14 cellular contexts compared by ENCODE assay signal in genomic region chr22:32281092-32281491, GRCh38. TPM values are rescaled to one million over a fixed set of nuclear protein-coding genes. Genes with fewer than 3 reads are reported as not detected.
DNase-seq lines count a peak whose midpoint lies in the region; ATAC-seq and TF ChIP-seq lines count a peak whose summit lies in the region.
"Had no signal": no experiment of that assay in that cellular context is flagged by ENCODE, and none has a peak within 500 bp of the region (broad histone marks: within the 10 kb centered on the region; RNA-seq: fewer than 3 reads in every experiment).

No MANE protein-coding gene starts in this region.

- no peak overlapping the region for H4K91ac ChIP-seq in neuronal stem cell (ENCODE audit: low read depth, low read length, poor library complexity)

- no peak overlapping the region for H2BK15ac ChIP-seq in neuronal stem cell (ENCODE audit: low read length)

- DNase-seq in EH (ENCODE audit: low read depth), result peak; percentile 56
- peak; percentile 57 for DNase-seq in M059J (ENCODE audit: low read depth)
- DNase-seq in chondrocyte (ENCODE audit: low spot score), result no peak
- no peak for DNase-seq in neuronal stem cell (ENCODE audit: low spot score)
- no peak for DNase-seq in HuH-7 (ENCODE audit: low spot score)
- DNase-seq in dedifferentiated amniotic fluid mesenchymal stem cell (ENCODE audit: extremely low spot score), result no peak
- no peak for DNase-seq in SIG-M5 (lab: John Stamatoyannopoulos, UW)
- DNase-seq: activated naive CD4-positive, alpha-beta T cell treated with anti-CD3 and anti-CD28 coated beads for 36 hours; CD4-positive, alpha-beta memory T cell; SHP77 treated with DMSO at 0.1 percent for 48 hours; sigmoid colon had no signal

- H2BK12ac ChIP-seq in neuronal stem cell (ENCODE audit: low read length), result no peak overlapping the region

- no CpG with 5 or more reads among the region's 10 CpGs for WGBS in neuronal stem cell (ENCODE audit: extremely low coverage in 2 of 2, insufficient read length in 2 of 2, insufficient replicate concordance in 1 of 2), 2 donors

- no peak overlapping the region for H3K9ac ChIP-seq in neuronal stem cell (ENCODE audit: low read depth, low read length, poor library complexity)

- peaks cover 16% of the 10 kb centered on the region for H3K4me1 Mint-ChIP-seq in chondrocyte (ENCODE audit: low read depth)
- H3K4me1 Mint-ChIP-seq: CD4-positive, alpha-beta memory T cell had no signal

- no peak overlapping the region for H3K4me2 ChIP-seq in neuronal stem cell (ENCODE audit: insufficient read depth, low read length, poor library complexity, severe bottlenecking)

- H3K27ac ChIP-seq in neuronal stem cell (replicated peaks; ENCODE audit: low read length), result no peak overlapping the region
- H3K27ac ChIP-seq: sigmoid colon had no signal

- no peak overlapping the region for H4K8ac ChIP-seq in neuronal stem cell (ENCODE audit: low read depth, low read length)

- no peak overlapping the region for H3K23ac ChIP-seq in neuronal stem cell (ENCODE audit: low read depth, low read length, poor library complexity)

- H3K27me3 ChIP-seq in neuronal stem cell (ENCODE audit: control insufficient read depth in 3 of 3, insufficient read depth in 3 of 3, low read depth in 1 of 3, low read length in 3 of 3), result no peaks in the 10 kb centered on the region

- peak overlapping the region; percentile 14 for H3K27ac Mint-ChIP-seq in chondrocyte (ENCODE audit: unreplicated experiment)
- H3K27ac Mint-ChIP-seq: activated naive CD4-positive, alpha-beta T cell treated with anti-CD3 and anti-CD28 coated beads for 36 hours; natural killer cell treated with Interleukin-12 subunit alpha and Interleukin-12 subunit beta and Interleukin-15 and Interleukin-18, amount 100 ng/mL, for 72 hours had no signal

- H3K9me3 ChIP-seq in neuronal stem cell (replicated peaks in 1 of 2; ENCODE audit: control insufficient read depth in 2 of 2, insufficient read depth in 1 of 2, low read depth in 1 of 2, low read length in 2 of 2), result no peaks in the 10 kb centered on the region

- no peak overlapping the region for H3K18ac ChIP-seq in neuronal stem cell (ENCODE audit: low read length)

- H2BK120ac ChIP-seq in neuronal stem cell (ENCODE audit: low read depth, low read length), result no peak overlapping the region

- H3K14ac ChIP-seq in neuronal stem cell (ENCODE audit: low read length), result no peak overlapping the region

- H3K36me3 ChIP-seq in neuronal stem cell (replicated peaks in 1 of 2; ENCODE audit: control insufficient read depth in 2 of 2, insufficient read depth in 2 of 2, low read length in 2 of 2), result no peaks in the 10 kb centered on the region
- H3K36me3 ChIP-seq: sigmoid colon had no signal

- no peak for ATAC-seq in GM21381 (IDR thresholded peaks at IDR 0.05; ENCODE audit: unreplicated experiment)
- ATAC-seq: natural killer cell treated with Interleukin-12 subunit alpha and Interleukin-12 subunit beta and Interleukin-15 and Interleukin-18, amount 100 ng/mL, for 72 hours had no signal

- H3K4me1 ChIP-seq in neuronal stem cell (ENCODE audit: control insufficient read depth in 2 of 2, insufficient read depth in 1 of 2, low read depth in 1 of 2, low read length in 2 of 2), result no peaks in the 10 kb centered on the region
- H3K4me1 ChIP-seq: sigmoid colon had no signal

- peaks cover 4% of the 10 kb centered on the region for H3K27me3 Mint-ChIP-seq in chondrocyte (ENCODE audit: low read depth)

- H3K36me3 Mint-ChIP-seq in chondrocyte (ENCODE audit: low read depth), result no peaks in the 10 kb centered on the region
- H3K36me3 Mint-ChIP-seq: natural killer cell treated with Interleukin-12 subunit alpha and Interleukin-12 subunit beta and Interleukin-15 and Interleukin-18, amount 100 ng/mL, for 72 hours had no signal

- H3K9me3 Mint-ChIP-seq in chondrocyte (ENCODE audit: low read depth), result peaks cover 5% of the 10 kb centered on the region
- H3K9me3 Mint-ChIP-seq: natural killer cell treated with Interleukin-12 subunit alpha and Interleukin-12 subunit beta and Interleukin-15 and Interleukin-18, amount 100 ng/mL, for 72 hours had no signal

- H2AFZ ChIP-seq in neuronal stem cell (ENCODE audit: low read length), result peak overlapping the region; percentile 75

- H3K4me3 ChIP-seq in neuronal stem cell (ENCODE audit: low read length in 2 of 2), result peak overlapping the region in 1 of 2 donors; percentile 32
- H3K4me3 ChIP-seq: sigmoid colon had no signal

- no peaks in the 10 kb centered on the region for H3K79me1 ChIP-seq in neuronal stem cell (ENCODE audit: low read depth, low read length)

- H2AK5ac ChIP-seq in neuronal stem cell (ENCODE audit: low read depth, low read length), result no peak overlapping the region

- peak overlapping the region; percentile 52 for H3K4me3 Mint-ChIP-seq in chondrocyte (ENCODE audit: unreplicated experiment)
- H3K4me3 Mint-ChIP-seq: activated naive CD4-positive, alpha-beta T cell treated with anti-CD3 and anti-CD28 coated beads for 36 hours; CD4-positive, alpha-beta memory T cell; natural killer cell treated with Interleukin-12 subunit alpha and Interleukin-12 subunit beta and Interleukin-15 and Interleukin-18, amount 100 ng/mL, for 72 hours had no signal

- no peak overlapping the region for H3K4ac ChIP-seq in neuronal stem cell (ENCODE audit: low read length)

- no peak for TF ChIP-seq CTCF in chondrocyte (IDR thresholded peaks at IDR 0.05)

- H2BK5ac ChIP-seq in neuronal stem cell (ENCODE audit: low read length), result no peak overlapping the region

RNA-seq across cellular contexts. Expression of gene SLC5A4, which starts 25.9 kb away (rescaled TPM):
- not detected in 2 replicates for total RNA-seq in M059J (2014; rRNA removed; shearing (Covaris generic))
- not detected in 3 replicates for total RNA-seq in chondrocyte
- polyA plus RNA-seq in neuronal stem cell (2013, experiment 1 of 2), result 0.04 TPM
- 0.06 TPM for polyA plus RNA-seq in neuronal stem cell (2013, experiment 2 of 2)
- total RNA-seq: activated CD8-positive, alpha-beta memory T cell treated with anti-CD3 and anti-CD28 coated beads for 36 hours; activated naive CD4-positive, alpha-beta T cell treated with anti-CD3 and anti-CD28 coated beads for 36 hours; CD4-positive, alpha-beta memory T cell; natural killer cell treated with Interleukin-12 subunit alpha and Interleukin-12 subunit beta and Interleukin-15 and Interleukin-18, amount 100 ng/mL, for 72 hours had no signal
- polyA plus RNA-seq: CD4-positive, alpha-beta memory T cell had no signal

Comparison
In these comparisons a context has a peak if more than half of its experiments do, and no peak if none do; other contexts are left out.
1. DNase-seq: peak in EH (single experiment) and M059J (single experiment); none in chondrocyte (single experiment), neuronal stem cell (single experiment), HuH-7 (single experiment), dedifferentiated amniotic fluid mesenchymal stem cell (single experiment) and SIG-M5 (single experiment).